13 cellular contexts compared by ENCODE assay signal in the genomic region with DNA sequence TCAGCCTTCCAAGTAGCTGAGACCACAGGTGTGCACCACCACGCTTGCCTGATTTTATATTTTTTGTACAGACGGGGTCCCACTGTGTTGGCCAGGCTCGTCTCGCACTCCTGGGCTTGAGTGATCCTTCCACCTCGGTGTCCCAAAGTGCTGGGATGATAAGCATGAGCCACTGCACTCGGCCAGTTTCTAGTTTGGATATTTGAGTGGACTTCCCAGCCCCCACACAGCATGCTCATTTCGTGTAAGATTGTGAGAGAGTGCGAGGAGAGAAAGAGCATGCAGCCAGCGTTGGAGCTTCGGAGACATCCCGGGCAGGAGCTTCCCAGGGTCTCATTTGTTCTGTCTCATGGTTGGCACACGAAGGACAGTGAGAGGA. TPM values are rescaled to one million over a fixed set of nuclear protein-coding genes. Genes with fewer than 3 reads are reported as not detected.
DNase-seq lines count a peak whose midpoint lies in the region; ATAC-seq and TF ChIP-seq lines count a peak whose summit lies in the region.
"Had no signal": no experiment of that assay in that cellular context is flagged by ENCODE, and none has a peak within 500 bp of the region (broad histone marks: within the 10 kb centered on the region; RNA-seq: fewer than 3 reads in every experiment).

No MANE protein-coding gene starts in this region.

- peaks cover 2 to 10% (median 3%) of the 10 kb centered on the region in 3 donors for H3K27me3 Mint-ChIP-seq in immature natural killer cell (ENCODE audit: low read depth in 3 of 3)
- H3K27me3 Mint-ChIP-seq in neural progenitor cell (ENCODE audit: insufficient read depth, low read depth): peaks cover 5% of the 10 kb centered on the region

- CTCF ChIA-PET in PC-3 (lab: Charles Lee): no interaction called here

- H3K36me3 ChIP-seq in BLaER1 treated with 17β-estradiol and CSF1 and Interleukin-3, amounts not matched to agents 10 nM and 100 nM: no peaks in the 10 kb centered on the region
- H3K36me3 ChIP-seq in PC-3 (ENCODE audit: low read depth, low read length) (no peaks in the 10 kb centered on the region), neural progenitor cell (no peaks in the 10 kb centered on the region), adrenal gland (replicated peaks in 1 of 2) (no peaks in the 10 kb centered on the region), brain microvascular endothelial cell (replicated peaks) (no peaks in the 10 kb centered on the region)
- H3K36me3 ChIP-seq: thoracic aorta had no signal

- TF ChIP-seq CTCF in PC-3 (conservative IDR thresholded peaks at IDR 0.05; ENCODE audit: low read depth, low read length) (no peak), neural progenitor cell (IDR thresholded peaks at IDR 0.05) (no peak), adrenal gland (IDR thresholded peaks at IDR 0.05) (no peak), brain microvascular endothelial cell (IDR thresholded peaks at IDR 0.05; ENCODE audit: low read depth, low read length, missing control alignments) (no peak)

- DNase-seq in PC-3 (peak; percentile 6), immature natural killer cell (no peak), neural progenitor cell (ENCODE audit: low spot score) (no peak), adrenal gland (no peak), foreskin melanocyte (no peak), brain microvascular endothelial cell (no peak)
- DNase-seq: activated naive CD4-positive, alpha-beta T cell treated with anti-CD3 and anti-CD28 coated beads, Interleukin-2, amount 50 U/mL, for 16 hours; NCI-H1930; NCI-H69; SW 1271 had no signal

- H3K9me3 ChIP-seq in BLaER1 treated with 17β-estradiol and CSF1 and Interleukin-3, amounts not matched to agents 10 nM and 100 nM (replicated peaks in 1 of 11): no peaks in the 10 kb centered on the region; a peak in 1 of 22 replicates
- H3K9me3 ChIP-seq in PC-3 (ENCODE audit: low read length) (no peaks in the 10 kb centered on the region), neural progenitor cell (ENCODE audit: low read depth) (no peaks in the 10 kb centered on the region), adrenal gland (replicated peaks in 1 of 3) (no peaks in the 10 kb centered on the region)
- H3K9me3 ChIP-seq: thoracic aorta had no signal

- H3K4me1 ChIP-seq in BLaER1 treated with 17β-estradiol and CSF1 and Interleukin-3, amounts not matched to agents 10 nM and 100 nM: peaks cover 25 to 55% (median 41%) of the 10 kb centered on the region in 10 experiments
- H3K4me1 ChIP-seq in PC-3 (ENCODE audit: insufficient read depth, low read length): peaks cover 24% of the 10 kb centered on the region
- H3K4me1 ChIP-seq in neural progenitor cell: peaks cover 23% of the 10 kb centered on the region
- peaks cover 0 to 5% of the 10 kb centered on the region in 2 donors for H3K4me1 ChIP-seq in adrenal gland (replicated peaks in 1 of 2)

- intact Hi-C loops in PC-3 (cut with micrococcal nuclease): no loop called here
- intact Hi-C loops in adrenal gland (cut with DNase I): no loop called here

- in situ Hi-C loops in brain microvascular endothelial cell (cut with HindIII; ENCODE audit: low pct_ligation_motif_present, low sequenced_read_pairs): no loop called here

- BruUV-seq in PC-3 (replicated peaks; lab: Mats Ljungman, UMichigan): no TSS peak

- H3F3A ChIP-seq in PC-3 (ENCODE audit: low read length, unreplicated experiment) (no peaks in the 10 kb centered on the region), neural progenitor cell (ENCODE audit: low read depth) (peaks cover 22% of the 10 kb centered on the region)

- H3K9me3 Mint-ChIP-seq in immature natural killer cell (peaks cover 0 to under 1% (median 0%) of the 10 kb centered on the region in 6 donors), neural progenitor cell (peaks cover 2% of the 10 kb centered on the region)

- H2AFZ ChIP-seq in PC-3 (ENCODE audit: low read length) (peak overlapping the region; percentile 67; the same call in 1 of the 2 replicates), neural progenitor cell (replicated peaks) (peak overlapping the region; percentile 66)

- peak overlapping the region in 6 of 11 experiments; percentile 4 to 49 (median 26); a peak in 6 of 22 replicates for H3K9ac ChIP-seq in BLaER1 treated with 17β-estradiol and CSF1 and Interleukin-3, amounts not matched to agents 10 nM and 100 nM
- 0 out of 2 replicates have a peak overlapping the region, but pooled peaks have one; percentile 15 for H3K9ac ChIP-seq in PC-3 (ENCODE audit: low read length)
- H3K9ac ChIP-seq in neural progenitor cell: no peak overlapping the region

- 0 out of 20 replicates have a peak overlapping the region, but pooled peaks of 1 of the 10 experiments have one; percentile 27 for H3K4me3 ChIP-seq in BLaER1 treated with 17β-estradiol and CSF1 and Interleukin-3, amounts not matched to agents 10 nM and 100 nM
- H3K4me3 ChIP-seq in PC-3 (ENCODE audit: low read length) (peak overlapping the region; percentile 27; the same call in 1 of the 2 replicates), neural progenitor cell (no peak overlapping the region), adrenal gland (no peak overlapping the region), brain microvascular endothelial cell (ENCODE audit: low read depth, low read length) (no peak overlapping the region)
- H3K4me3 ChIP-seq: thoracic aorta had no signal

- no peaks in the 10 kb centered on the region for H3K9me2 ChIP-seq in PC-3 (replicated peaks; ENCODE audit: low read length)

- no peaks in the 10 kb centered on the region for H4K20me1 ChIP-seq in BLaER1 treated with 17β-estradiol and CSF1 and Interleukin-3, amounts not matched to agents 10 nM and 100 nM
- H4K20me1 ChIP-seq in PC-3 (ENCODE audit: low read length) (no peaks in the 10 kb centered on the region), neural progenitor cell (ENCODE audit: low read depth) (no peaks in the 10 kb centered on the region)

- no peak for ATAC-seq in PC-3
- ATAC-seq in HG02588 (IDR thresholded peaks at IDR 0.05; ENCODE audit: unreplicated experiment): no peak

- no peak for TF ChIP-seq POLR2A in adrenal gland (IDR thresholded peaks at IDR 0.05)

- peak overlapping the region in 6 of 11 experiments; percentile 3 to 57 (median 42); a peak in 10 of 22 replicates for H3K27ac ChIP-seq in BLaER1 treated with 17β-estradiol and CSF1 and Interleukin-3, amounts not matched to agents 10 nM and 100 nM
- peak overlapping the region; percentile 46 for H3K27ac ChIP-seq in PC-3 (ENCODE audit: low read length)
- H3K27ac ChIP-seq in neural progenitor cell: no peak overlapping the region
- no peak overlapping the region for H3K27ac ChIP-seq in adrenal gland
- no peak overlapping the region for H3K27ac ChIP-seq in brain microvascular endothelial cell
- H3K27ac ChIP-seq: thoracic aorta had no signal

- H3K36me3 Mint-ChIP-seq in immature natural killer cell (no peaks in the 10 kb centered on the region), neural progenitor cell (peaks cover 14% of the 10 kb centered on the region)

- H3K27ac Mint-ChIP-seq in immature natural killer cell (peak overlapping the region; percentile 87 to 96 (median 92)), neural progenitor cell (peak overlapping the region; percentile 68)

- H3K4me1 Mint-ChIP-seq in immature natural killer cell: peaks cover 48% of the 10 kb centered on the region in 2 donors
- peaks cover 29% of the 10 kb centered on the region for H3K4me1 Mint-ChIP-seq in neural progenitor cell

- H3K4me3 Mint-ChIP-seq in immature natural killer cell (peak overlapping the region; percentile 63 to 84 (median 70)), neural progenitor cell (peak overlapping the region; percentile 72)

- POLR2A ChIA-PET in PC-3 (lab: Charles Lee; ENCODE audit: unreplicated experiment): no interaction called here

- no peaks in the 10 kb centered on the region for H3K27me3 ChIP-seq in BLaER1 treated with 17β-estradiol and CSF1 and Interleukin-3, amounts not matched to agents 10 nM and 100 nM
- H3K27me3 ChIP-seq in PC-3 (ENCODE audit: low read length): no peaks in the 10 kb centered on the region
- H3K27me3 ChIP-seq in neural progenitor cell: no peaks in the 10 kb centered on the region
- no peaks in the 10 kb centered on the region for H3K27me3 ChIP-seq in adrenal gland
- no peaks in the 10 kb centered on the region for H3K27me3 ChIP-seq in brain microvascular endothelial cell (replicated peaks)

- H3K79me2 ChIP-seq in PC-3 (ENCODE audit: low read length) (no peaks in the 10 kb centered on the region), neural progenitor cell (ENCODE audit: low read depth) (no peaks in the 10 kb centered on the region)

- peak overlapping the region; percentile 59 to 84 (median 80) for H3K4me2 ChIP-seq in BLaER1 treated with 17β-estradiol and CSF1 and Interleukin-3, amounts not matched to agents 10 nM and 100 nM
- H3K4me2 ChIP-seq in PC-3 (ENCODE audit: low read length) (peak overlapping the region; percentile 84), neural progenitor cell (peak overlapping the region; percentile 69)

- WGBS in adrenal gland, 4 donors: 69 to 82% (median 74%) methylated on average over 12 of the region's 12 CpGs

RNA-seq across cellular contexts. Expression of gene ARSD, which starts 31.8 kb away (rescaled TPM):
- total RNA-seq in PC-3 (2014; rRNA removed) (13.8 and 26.7 TPM in 2 replicates), neural progenitor cell (ENCODE audit: low replicate concordance) (4.3 and 6.2 TPM in 2 replicates), adrenal gland (10 to 100 TPM; 15.7 to 24.9 (median 20.5) TPM)
- polyA plus RNA-seq in immature natural killer cell (10 to 100 TPM in 2 of 3 donors, 1 to 10 TPM in 1; 7.1 to 16.0 (median 10.7) TPM), adrenal gland (10 to 100 TPM in 2 of 3 donors, 1 to 10 TPM in 1; 9.9 to 13.5 (median 11.5) TPM)

Comparison
In these comparisons a context has a peak if more than half of its experiments do, and no peak if none do; other contexts are left out.
1. H3K27ac ChIP-seq: peak in BLaER1 treated with 17β-estradiol and CSF1 and Interleukin-3, amounts not matched to agents 10 nM and 100 nM (6 of 11) and PC-3 (single experiment); none in neural progenitor cell (single experiment), adrenal gland (0 of 5) and brain microvascular endothelial cell (single experiment).
2. Peak in every context shown above with its lines, with median percentiles within 50 percentile points of each other: H3K4me2 ChIP-seq.